In the genomic region with DNA sequence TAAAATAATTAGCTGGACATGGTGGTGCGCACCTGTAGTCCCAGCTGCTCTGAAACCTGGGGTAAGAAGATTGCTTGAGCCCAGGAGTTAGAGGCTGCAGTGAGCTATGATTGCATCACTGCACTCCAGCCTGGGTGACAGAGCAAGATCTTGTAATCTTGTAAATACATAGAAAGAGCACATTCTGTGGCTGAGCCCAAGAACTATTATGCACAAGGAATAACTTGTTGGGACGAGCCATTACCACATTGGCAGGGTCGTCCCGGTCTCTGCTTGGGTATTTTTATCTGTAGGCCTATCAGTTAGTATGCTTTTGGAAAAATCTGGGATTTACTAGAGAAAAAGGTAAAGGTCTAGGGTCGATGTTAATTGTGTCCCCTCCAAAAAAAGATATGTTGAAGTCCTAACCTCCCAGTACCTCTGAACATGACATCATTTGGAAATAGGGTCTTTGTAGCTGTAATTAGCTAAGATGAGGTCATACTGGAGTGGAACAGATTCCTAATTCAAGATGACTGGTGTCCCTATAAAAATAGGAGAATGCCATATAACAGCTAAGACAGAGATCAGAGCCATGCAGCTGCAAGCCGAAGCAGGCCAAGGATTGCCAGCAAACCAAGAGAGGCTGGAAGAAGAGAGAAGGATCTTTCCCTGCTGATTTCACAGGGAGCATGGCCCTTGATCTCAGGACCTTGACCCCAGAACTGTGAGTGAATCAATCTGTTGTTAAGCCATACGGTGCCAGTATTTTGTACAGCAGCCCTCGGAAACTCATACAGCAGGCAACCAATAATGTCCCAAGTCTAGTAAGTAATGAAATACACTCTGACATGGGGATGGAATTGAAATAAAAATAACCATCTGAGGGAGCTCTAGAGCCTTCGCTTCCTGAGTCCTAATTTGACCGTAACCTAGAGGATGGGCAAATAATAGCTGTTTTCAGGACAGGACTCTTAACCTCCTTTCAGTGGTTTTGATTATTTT, we compare ENCODE assay signal across 2 cellular contexts.
TF ChIP-seq lines count a peak whose summit lies in the region.

No MANE protein-coding gene starts in this region.

TF ChIP-seq in GM12878, 131 proteins besides CTCF, POLR2A, EP300 and RAD21 (continued from another document):
- TF ChIP-seq, protein P1, sequence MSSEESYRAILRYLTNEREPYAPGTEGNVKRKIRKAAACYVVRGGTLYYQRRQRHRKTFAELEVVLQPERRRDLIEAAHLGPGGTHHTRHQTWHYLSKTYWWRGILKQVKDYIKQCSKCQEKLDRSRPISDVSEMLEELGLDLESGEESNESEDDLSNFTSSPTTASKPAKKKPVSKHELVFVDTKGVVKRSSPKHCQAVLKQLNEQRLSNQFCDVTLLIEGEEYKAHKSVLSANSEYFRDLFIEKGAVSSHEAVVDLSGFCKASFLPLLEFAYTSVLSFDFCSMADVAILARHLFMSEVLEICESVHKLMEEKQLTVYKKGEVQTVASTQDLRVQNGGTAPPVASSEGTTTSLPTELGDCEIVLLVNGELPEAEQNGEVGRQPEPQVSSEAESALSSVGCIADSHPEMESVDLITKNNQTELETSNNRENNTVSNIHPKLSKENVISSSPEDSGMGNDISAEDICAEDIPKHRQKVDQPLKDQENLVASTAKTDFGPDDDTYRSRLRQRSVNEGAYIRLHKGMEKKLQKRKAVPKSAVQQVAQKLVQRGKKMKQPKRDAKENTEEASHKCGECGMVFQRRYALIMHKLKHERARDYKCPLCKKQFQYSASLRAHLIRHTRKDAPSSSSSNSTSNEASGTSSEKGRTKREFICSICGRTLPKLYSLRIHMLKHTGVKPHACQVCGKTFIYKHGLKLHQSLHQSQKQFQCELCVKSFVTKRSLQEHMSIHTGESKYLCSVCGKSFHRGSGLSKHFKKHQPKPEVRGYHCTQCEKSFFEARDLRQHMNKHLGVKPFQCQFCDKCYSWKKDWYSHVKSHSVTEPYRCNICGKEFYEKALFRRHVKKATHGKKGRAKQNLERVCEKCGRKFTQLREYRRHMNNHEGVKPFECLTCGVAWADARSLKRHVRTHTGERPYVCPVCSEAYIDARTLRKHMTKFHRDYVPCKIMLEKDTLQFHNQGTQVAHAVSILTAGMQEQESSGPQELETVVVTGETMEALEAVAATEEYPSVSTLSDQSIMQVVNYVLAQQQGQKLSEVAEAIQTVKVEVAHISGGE (CRISPR knock-in tag; IDR thresholded peaks at IDR 0.05), result no peak
- TF ChIP-seq, protein P2, sequence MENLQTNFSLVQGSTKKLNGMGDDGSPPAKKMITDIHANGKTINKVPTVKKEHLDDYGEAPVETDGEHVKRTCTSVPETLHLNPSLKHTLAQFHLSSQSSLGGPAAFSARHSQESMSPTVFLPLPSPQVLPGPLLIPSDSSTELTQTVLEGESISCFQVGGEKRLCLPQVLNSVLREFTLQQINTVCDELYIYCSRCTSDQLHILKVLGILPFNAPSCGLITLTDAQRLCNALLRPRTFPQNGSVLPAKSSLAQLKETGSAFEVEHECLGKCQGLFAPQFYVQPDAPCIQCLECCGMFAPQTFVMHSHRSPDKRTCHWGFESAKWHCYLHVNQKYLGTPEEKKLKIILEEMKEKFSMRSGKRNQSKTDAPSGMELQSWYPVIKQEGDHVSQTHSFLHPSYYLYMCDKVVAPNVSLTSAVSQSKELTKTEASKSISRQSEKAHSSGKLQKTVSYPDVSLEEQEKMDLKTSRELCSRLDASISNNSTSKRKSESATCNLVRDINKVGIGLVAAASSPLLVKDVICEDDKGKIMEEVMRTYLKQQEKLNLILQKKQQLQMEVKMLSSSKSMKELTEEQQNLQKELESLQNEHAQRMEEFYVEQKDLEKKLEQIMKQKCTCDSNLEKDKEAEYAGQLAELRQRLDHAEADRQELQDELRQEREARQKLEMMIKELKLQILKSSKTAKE (IDR thresholded peaks at IDR 0.05; ENCODE audit: low read depth, poor library complexity, severe bottlenecking), result no peak
- TF ChIP-seq, protein P3, sequence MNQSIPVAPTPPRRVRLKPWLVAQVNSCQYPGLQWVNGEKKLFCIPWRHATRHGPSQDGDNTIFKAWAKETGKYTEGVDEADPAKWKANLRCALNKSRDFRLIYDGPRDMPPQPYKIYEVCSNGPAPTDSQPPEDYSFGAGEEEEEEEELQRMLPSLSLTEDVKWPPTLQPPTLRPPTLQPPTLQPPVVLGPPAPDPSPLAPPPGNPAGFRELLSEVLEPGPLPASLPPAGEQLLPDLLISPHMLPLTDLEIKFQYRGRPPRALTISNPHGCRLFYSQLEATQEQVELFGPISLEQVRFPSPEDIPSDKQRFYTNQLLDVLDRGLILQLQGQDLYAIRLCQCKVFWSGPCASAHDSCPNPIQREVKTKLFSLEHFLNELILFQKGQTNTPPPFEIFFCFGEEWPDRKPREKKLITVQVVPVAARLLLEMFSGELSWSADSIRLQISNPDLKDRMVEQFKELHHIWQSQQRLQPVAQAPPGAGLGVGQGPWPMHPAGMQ (IDR thresholded peaks at IDR 0.05; ENCODE audit: borderline replicate concordance), result no peak
- TF ChIP-seq TAF1 (IDR thresholded peaks at IDR 0.05; ENCODE audit: borderline replicate concordance, low read depth, low read length) (no peak), RFX5 (IDR thresholded peaks at IDR 0.05; ENCODE audit: low read depth, low read length) (no peak)

TF ChIP-seq in liver, 16 proteins besides CTCF, POLR2A, EP300 and RAD21 (continued from another document):
- TF ChIP-seq, protein P4, sequence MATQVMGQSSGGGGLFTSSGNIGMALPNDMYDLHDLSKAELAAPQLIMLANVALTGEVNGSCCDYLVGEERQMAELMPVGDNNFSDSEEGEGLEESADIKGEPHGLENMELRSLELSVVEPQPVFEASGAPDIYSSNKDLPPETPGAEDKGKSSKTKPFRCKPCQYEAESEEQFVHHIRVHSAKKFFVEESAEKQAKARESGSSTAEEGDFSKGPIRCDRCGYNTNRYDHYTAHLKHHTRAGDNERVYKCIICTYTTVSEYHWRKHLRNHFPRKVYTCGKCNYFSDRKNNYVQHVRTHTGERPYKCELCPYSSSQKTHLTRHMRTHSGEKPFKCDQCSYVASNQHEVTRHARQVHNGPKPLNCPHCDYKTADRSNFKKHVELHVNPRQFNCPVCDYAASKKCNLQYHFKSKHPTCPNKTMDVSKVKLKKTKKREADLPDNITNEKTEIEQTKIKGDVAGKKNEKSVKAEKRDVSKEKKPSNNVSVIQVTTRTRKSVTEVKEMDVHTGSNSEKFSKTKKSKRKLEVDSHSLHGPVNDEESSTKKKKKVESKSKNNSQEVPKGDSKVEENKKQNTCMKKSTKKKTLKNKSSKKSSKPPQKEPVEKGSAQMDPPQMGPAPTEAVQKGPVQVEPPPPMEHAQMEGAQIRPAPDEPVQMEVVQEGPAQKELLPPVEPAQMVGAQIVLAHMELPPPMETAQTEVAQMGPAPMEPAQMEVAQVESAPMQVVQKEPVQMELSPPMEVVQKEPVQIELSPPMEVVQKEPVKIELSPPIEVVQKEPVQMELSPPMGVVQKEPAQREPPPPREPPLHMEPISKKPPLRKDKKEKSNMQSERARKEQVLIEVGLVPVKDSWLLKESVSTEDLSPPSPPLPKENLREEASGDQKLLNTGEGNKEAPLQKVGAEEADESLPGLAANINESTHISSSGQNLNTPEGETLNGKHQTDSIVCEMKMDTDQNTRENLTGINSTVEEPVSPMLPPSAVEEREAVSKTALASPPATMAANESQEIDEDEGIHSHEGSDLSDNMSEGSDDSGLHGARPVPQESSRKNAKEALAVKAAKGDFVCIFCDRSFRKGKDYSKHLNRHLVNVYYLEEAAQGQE (IDR thresholded peaks at IDR 0.05), result peak; percentile 65
- TF ChIP-seq JUND (IDR thresholded peaks at IDR 0.05), result peak; percentile 76 to 78
- TF ChIP-seq NR2F2 (IDR thresholded peaks at IDR 0.05), result peak; percentile 99
- TF ChIP-seq, protein P5, sequence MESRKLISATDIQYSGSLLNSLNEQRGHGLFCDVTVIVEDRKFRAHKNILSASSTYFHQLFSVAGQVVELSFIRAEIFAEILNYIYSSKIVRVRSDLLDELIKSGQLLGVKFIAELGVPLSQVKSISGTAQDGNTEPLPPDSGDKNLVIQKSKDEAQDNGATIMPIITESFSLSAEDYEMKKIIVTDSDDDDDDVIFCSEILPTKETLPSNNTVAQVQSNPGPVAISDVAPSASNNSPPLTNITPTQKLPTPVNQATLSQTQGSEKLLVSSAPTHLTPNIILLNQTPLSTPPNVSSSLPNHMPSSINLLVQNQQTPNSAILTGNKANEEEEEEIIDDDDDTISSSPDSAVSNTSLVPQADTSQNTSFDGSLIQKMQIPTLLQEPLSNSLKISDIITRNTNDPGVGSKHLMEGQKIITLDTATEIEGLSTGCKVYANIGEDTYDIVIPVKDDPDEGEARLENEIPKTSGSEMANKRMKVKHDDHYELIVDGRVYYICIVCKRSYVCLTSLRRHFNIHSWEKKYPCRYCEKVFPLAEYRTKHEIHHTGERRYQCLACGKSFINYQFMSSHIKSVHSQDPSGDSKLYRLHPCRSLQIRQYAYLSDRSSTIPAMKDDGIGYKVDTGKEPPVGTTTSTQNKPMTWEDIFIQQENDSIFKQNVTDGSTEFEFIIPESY (IDR thresholded peaks at IDR 0.05), result no peak
- TF ChIP-seq, protein P6, sequence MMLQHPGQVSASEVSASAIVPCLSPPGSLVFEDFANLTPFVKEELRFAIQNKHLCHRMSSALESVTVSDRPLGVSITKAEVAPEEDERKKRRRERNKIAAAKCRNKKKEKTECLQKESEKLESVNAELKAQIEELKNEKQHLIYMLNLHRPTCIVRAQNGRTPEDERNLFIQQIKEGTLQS (IDR thresholded peaks at IDR 0.05), result peak; percentile 75
- TF ChIP-seq SP1 (IDR thresholded peaks at IDR 0.05), result peak; percentile 90
